Comparison of ENCODE assay signal across 28 cellular contexts in genomic region chr13:36551445-36551844, GRCh38.
"Had no signal": no experiment of that assay in that cellular context is flagged by ENCODE, and none has a peak within 500 bp of the region (broad histone marks: within the 10 kb centered on the region; RNA-seq: fewer than 3 reads in every experiment).

No MANE protein-coding gene starts in this region.

- H3K27me3 ChIP-seq: ascending aorta, breast epithelium, cardiac muscle cell, colonic mucosa, heart left ventricle had no signal

- H3K36me3 ChIP-seq: ascending aorta, breast epithelium, cardiac muscle cell, colonic mucosa, heart left ventricle had no signal

- H3K4me1 Mint-ChIP-seq: activated CD4-positive, alpha-beta T cell treated with anti-CD3 and anti-CD28 coated beads for 36 hours; activated CD4-positive, alpha-beta T cell treated with anti-CD3 and anti-CD28 coated beads, Interleukin-2, amount 10 ng/mL, durations not matched to agents 7 days and 5 days; activated CD8-positive, alpha-beta memory T cell treated with anti-CD3 and anti-CD28 coated beads, Interleukin-2, amount 10 ng/mL, durations not matched to agents 7 days and 5 days; activated naive CD4-positive, alpha-beta T cell treated with anti-CD3 and anti-CD28 coated beads, Interleukin-2, amount 10 ng/mL, durations not matched to agents 7 days and 5 days; activated naive CD8-positive, alpha-beta T cell treated with anti-CD3 and anti-CD28 coated beads, Interleukin-2, amount 10 ng/mL, durations not matched to agents 7 days and 5 days; endodermal cell had no signal

- ATAC-seq: activated CD4-positive, alpha-beta T cell treated with anti-CD3 and anti-CD28 coated beads for 36 hours; activated CD8-positive, alpha-beta memory T cell treated with anti-CD3 and anti-CD28 coated beads, Interleukin-2, amount 10 ng/mL, durations not matched to agents 7 days and 5 days; activated CD8-positive, alpha-beta T cell treated with anti-CD3 and anti-CD28 coated beads, Interleukin-2, amount 10 ng/mL, durations not matched to agents 7 days and 5 days; activated naive CD4-positive, alpha-beta T cell treated with anti-CD3 and anti-CD28 coated beads, Interleukin-2, amount 50 U/mL, for 72 hours; activated T-cell treated with anti-CD3 and anti-CD28 coated beads, Interleukin-2, amount 50 U/mL, for 72 hours; esophagus mucosa; heart left ventricle had no signal

- H3K27me3 Mint-ChIP-seq: activated CD4-positive, alpha-beta T cell treated with anti-CD3 and anti-CD28 coated beads, Interleukin-2, amount 10 ng/mL, durations not matched to agents 7 days and 5 days; activated CD8-positive, alpha-beta memory T cell treated with anti-CD3 and anti-CD28 coated beads, Interleukin-2, amount 10 ng/mL, durations not matched to agents 7 days and 5 days; activated naive CD4-positive, alpha-beta T cell treated with anti-CD3 and anti-CD28 coated beads, Interleukin-2, amount 10 ng/mL, durations not matched to agents 7 days and 5 days had no signal

- H3K36me3 Mint-ChIP-seq: activated CD8-positive, alpha-beta memory T cell treated with anti-CD3 and anti-CD28 coated beads, Interleukin-2, amount 10 ng/mL, durations not matched to agents 7 days and 5 days; activated naive CD4-positive, alpha-beta T cell treated with anti-CD3 and anti-CD28 coated beads, Interleukin-2, amount 10 ng/mL, durations not matched to agents 7 days and 5 days; activated naive CD4-positive, alpha-beta T cell treated with anti-CD3 and anti-CD28 coated beads, Interleukin-2, amount 50 U/mL, for 72 hours; activated naive CD8-positive, alpha-beta T cell treated with anti-CD3 and anti-CD28 coated beads, Interleukin-2, amount 10 ng/mL, durations not matched to agents 7 days and 5 days; brain had no signal

- H3K27ac ChIP-seq: ascending aorta, breast epithelium, cardiac muscle cell, colonic mucosa, heart left ventricle had no signal

- H3K27ac Mint-ChIP-seq: activated CD4-positive, alpha-beta T cell treated with anti-CD3 and anti-CD28 coated beads for 36 hours; activated CD4-positive, alpha-beta T cell treated with anti-CD3 and anti-CD28 coated beads, Interleukin-2, amount 10 ng/mL, durations not matched to agents 7 days and 5 days; activated CD8-positive, alpha-beta memory T cell treated with anti-CD3 and anti-CD28 coated beads, Interleukin-2, amount 10 ng/mL, durations not matched to agents 7 days and 5 days; activated CD8-positive, alpha-beta T cell treated with anti-CD3 and anti-CD28 coated beads, Interleukin-2, amount 10 ng/mL, durations not matched to agents 7 days and 5 days; activated naive CD4-positive, alpha-beta T cell treated with anti-CD3 and anti-CD28 coated beads, Interleukin-2, amount 10 ng/mL, durations not matched to agents 7 days and 5 days; activated naive CD4-positive, alpha-beta T cell treated with anti-CD3 and anti-CD28 coated beads, Interleukin-2, amount 50 U/mL, for 72 hours; activated naive CD8-positive, alpha-beta T cell treated with anti-CD3 and anti-CD28 coated beads, Interleukin-2, amount 10 ng/mL, durations not matched to agents 7 days and 5 days; activated T-cell treated with anti-CD3 and anti-CD28 coated beads, Interleukin-2, amount 50 U/mL, for 72 hours; brain; endodermal cell had no signal

- H3K4me3 ChIP-seq: ascending aorta, breast epithelium, cardiac muscle cell, colonic mucosa, heart left ventricle had no signal

- H3K9me3 Mint-ChIP-seq: activated CD4-positive, alpha-beta T cell treated with anti-CD3 and anti-CD28 coated beads, Interleukin-2, amount 10 ng/mL, durations not matched to agents 7 days and 5 days; activated naive CD4-positive, alpha-beta T cell treated with anti-CD3 and anti-CD28 coated beads, Interleukin-2, amount 10 ng/mL, durations not matched to agents 7 days and 5 days; activated naive CD4-positive, alpha-beta T cell treated with anti-CD3 and anti-CD28 coated beads, Interleukin-2, amount 50 U/mL, for 72 hours; activated T-cell treated with anti-CD3 and anti-CD28 coated beads, Interleukin-2, amount 50 U/mL, for 72 hours; brain; endodermal cell had no signal

- H3K4me1 ChIP-seq: breast epithelium, colonic mucosa had no signal

- H3K4me3 Mint-ChIP-seq: activated CD4-positive, alpha-beta T cell treated with anti-CD3 and anti-CD28 coated beads for 36 hours; activated CD4-positive, alpha-beta T cell treated with anti-CD3 and anti-CD28 coated beads, Interleukin-2, amount 10 ng/mL, durations not matched to agents 7 days and 5 days; activated CD8-positive, alpha-beta memory T cell treated with anti-CD3 and anti-CD28 coated beads, Interleukin-2, amount 10 ng/mL, durations not matched to agents 7 days and 5 days; activated CD8-positive, alpha-beta T cell treated with anti-CD3 and anti-CD28 coated beads, Interleukin-2, amount 10 ng/mL, durations not matched to agents 7 days and 5 days; activated naive CD4-positive, alpha-beta T cell treated with anti-CD3 and anti-CD28 coated beads, Interleukin-2, amount 10 ng/mL, durations not matched to agents 7 days and 5 days; activated naive CD8-positive, alpha-beta T cell treated with anti-CD3 and anti-CD28 coated beads, Interleukin-2, amount 10 ng/mL, durations not matched to agents 7 days and 5 days; activated T-cell treated with anti-CD3 and anti-CD28 coated beads, Interleukin-2, amount 50 U/mL, for 72 hours; brain; endodermal cell had no signal

- DNase-seq: activated CD4-positive, alpha-beta T cell treated with anti-CD3 and anti-CD28 coated beads for 36 hours; activated CD4-positive, alpha-beta T cell treated with anti-CD3 and anti-CD28 coated beads, Interleukin-2, amount 10 ng/mL, durations not matched to agents 7 days and 5 days; activated CD4-positive, alpha-beta T cell treated with anti-CD3 and anti-CD28 coated beads, Interleukin-2, amount 50 U/mL, for 48 hours; activated CD4-positive, CD25-positive, alpha-beta regulatory T cell; activated CD4-positive, CD25-positive, alpha-beta regulatory T cell treated with anti-CD3 and anti-CD28 coated beads, Interleukin-2, amount 50 U/mL, for 72 hours; activated CD8-positive, alpha-beta memory T cell treated with anti-CD3 and anti-CD28 coated beads, Interleukin-2, amount 10 ng/mL, durations not matched to agents 7 days and 5 days; activated CD8-positive, alpha-beta memory T cell treated with anti-CD3 and anti-CD28 coated beads, Interleukin-2, amount 50 U/mL, for 4 hours; activated CD8-positive, alpha-beta T cell treated with anti-CD3 and anti-CD28 coated beads, Interleukin-2, amount 10 ng/mL, durations not matched to agents 7 days and 5 days; activated gamma-delta T cell; activated naive CD4-positive, alpha-beta T cell; activated naive CD4-positive, alpha-beta T cell treated with anti-CD3 and anti-CD28 coated beads, Interleukin-2, amount 10 ng/mL, durations not matched to agents 7 days and 5 days; activated naive CD8-positive, alpha-beta T cell treated with anti-CD3 and anti-CD28 coated beads, Interleukin-2, amount 10 ng/mL, durations not matched to agents 7 days and 5 days; activated T-cell treated with anti-CD3 and anti-CD28 coated beads, Interleukin-2, amount 50 U/mL, for 1 hour; activated T-cell treated with anti-CD3 and anti-CD28 coated beads, Interleukin-2, amount 50 U/mL, for 72 hours; central memory CD4-positive, alpha-beta T cell; cerebellar nuclear complex; colonic mucosa; effector CD8-positive, alpha-beta T cell; endodermal cell; foreskin fibroblast; heart left ventricle; T-helper 2 cell had no signal

- H3K9me3 ChIP-seq: ascending aorta, breast epithelium, colonic mucosa, heart left ventricle had no signal
